In genomic region chr19:19649159-19649558, GRCh38 we compare ENCODE assay signal across 10 cellular contexts. TPM values are rescaled to one million over a fixed set of nuclear protein-coding genes. Genes with fewer than 3 reads are reported as not detected.
"Had no signal": no experiment of that assay in that cellular context is flagged by ENCODE, and none has a peak within 500 bp of the region (broad histone marks: within the 10 kb centered on the region; RNA-seq: fewer than 3 reads in every experiment).

No MANE protein-coding gene starts in this region.

- H3K27ac ChIP-seq: tibial artery had no signal

- H3K4me3 Mint-ChIP-seq: T-helper 1 cell treated with Interleukin-12 subunit alpha and Interleukin-12 subunit beta and Interleukin-4 antibody, amounts not matched to agents 30 μg/mL and 1 μg/mL, for 36 hours; WTC11 had no signal

- H3K9me3 Mint-ChIP-seq: activated T-helper 2 cell treated with anti-CD3 and anti-CD28 coated beads, Interferon-gamma antibody, Interleukin-2, Interleukin-4, amounts not matched to agents 10 μg/mL and 5 μg/mL and 100 μg/mL, durations not matched to agents 14 hours and 24 hours and 36 hours; T-helper 1 cell treated with Interleukin-12 subunit alpha and Interleukin-12 subunit beta and Interleukin-4 antibody, amounts not matched to agents 30 μg/mL and 1 μg/mL, for 36 hours; WTC11 had no signal

- H3K4me1 Mint-ChIP-seq: WTC11 had no signal

- H3K4me3 ChIP-seq: lung, tibial artery had no signal

- H3K27ac Mint-ChIP-seq: activated T-helper 2 cell treated with anti-CD3 and anti-CD28 coated beads, Interferon-gamma antibody, Interleukin-2, Interleukin-4, amounts not matched to agents 10 μg/mL and 5 μg/mL and 100 μg/mL, durations not matched to agents 14 hours and 24 hours and 36 hours; T-helper 1 cell treated with Interleukin-12 subunit alpha and Interleukin-12 subunit beta and Interleukin-4 antibody, amounts not matched to agents 30 μg/mL and 1 μg/mL, for 36 hours; WTC11 had no signal

- DNase-seq: activated CD4-positive, alpha-beta T cell treated with anti-CD3 and anti-CD28 coated beads for 4 hours; left colon; stimulated activated CD4-positive, alpha-beta T cell treated with anti-CD3 and anti-CD28 coated beads, Interleukin-2, amount 100 ng/mL, for 48 hours; stimulated activated naive CD4-positive, alpha-beta T cell; tibial artery had no signal

- H3K9me3 ChIP-seq: tibial artery had no signal

- H3K27me3 ChIP-seq: tibial artery had no signal

RNA-seq across cellular contexts. Expression of gene PBX4, which starts 30.7 kb away (rescaled TPM):
- total RNA-seq: dermis microvascular lymphatic vessel endothelial cell had no signal
